Comparison of ENCODE assay signal across 1 cellular context in the genomic region with DNA sequence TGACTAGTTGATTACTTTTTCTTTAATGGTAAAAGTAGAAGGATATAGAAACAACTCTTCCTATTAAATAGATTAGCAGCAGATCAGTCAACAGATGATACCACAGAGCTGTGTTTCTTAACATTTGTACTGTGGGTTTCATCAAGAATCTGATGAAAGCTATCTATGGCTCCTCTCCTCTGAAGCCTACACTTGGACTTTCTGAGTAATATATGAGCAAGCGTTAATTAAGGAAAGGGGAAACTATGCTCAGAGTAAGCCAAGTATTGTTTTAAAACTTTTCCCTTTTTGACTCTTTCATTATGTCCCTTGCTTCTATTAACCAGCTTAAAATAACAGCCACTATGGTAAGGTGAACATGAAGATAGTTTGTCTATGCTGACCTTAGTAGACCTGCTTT.
TF ChIP-seq lines count a peak whose summit lies in the region.

No MANE protein-coding gene starts in this region.

TF ChIP-seq in GM12878, 131 proteins besides CTCF, POLR2A, EP300 and RAD21:
- no peak for TF ChIP-seq TCF12 (IDR thresholded peaks at IDR 0.05; ENCODE audit: low read depth, low read length)
- peak; percentile 56 for TF ChIP-seq MTA2 (IDR thresholded peaks at IDR 0.05; ENCODE audit: low read depth)
- no peak for TF ChIP-seq ZBTB11 (CRISPR knock-in tag; IDR thresholded peaks at IDR 0.05)
